In genomic region chr20:62277253-62277652, GRCh38 we compare ENCODE assay signal across 26 cellular contexts. TPM values are rescaled to one million over a fixed set of nuclear protein-coding genes. Genes with fewer than 3 reads are reported as not detected.
DNase-seq lines count a peak whose midpoint lies in the region; ATAC-seq and TF ChIP-seq lines count a peak whose summit lies in the region.
"Had no signal": no experiment of that assay in that cellular context is flagged by ENCODE, and none has a peak within 500 bp of the region (broad histone marks: within the 10 kb centered on the region; RNA-seq: fewer than 3 reads in every experiment).

No MANE protein-coding gene starts in this region.

- no peak for TF ChIP-seq POLR2A in gastrocnemius medialis (IDR thresholded peaks at IDR 0.05)

- TF ChIP-seq CTCF in HEK293 (tag by site-specific recombination; IDR thresholded peaks at IDR 0.05) (no peak), left ventricle myocardium inferior (IDR thresholded peaks at IDR 0.05; ENCODE audit: borderline replicate concordance) (no peak), gastrocnemius medialis (IDR thresholded peaks at IDR 0.05 in 4 of 5, conservative IDR thresholded peaks at IDR 0.05 in 1 of 5) (no peak)

- peak overlapping the region; percentile 27 for H3K4me2 ChIP-seq in BLaER1
- H3K4me2 ChIP-seq: A549, SK-N-SH had no signal

- H3K36me3 ChIP-seq in BLaER1 (peaks cover 74% of the 10 kb centered on the region), HEK293 (ENCODE audit: control insufficient read depth in 2 of 2, insufficient read depth in 1 of 2, low read length in 2 of 2) (peaks cover 6 to 91% of the 10 kb centered on the region in 2 experiments; a peak in 2 of 3 replicates), left ventricle myocardium inferior (peaks cover 66% of the 10 kb centered on the region), gastrocnemius medialis (peaks cover 0 to 47% of the 10 kb centered on the region in 2 donors)

- DNase-seq in left ventricle myocardium inferior: no peak
- DNase-seq in gastrocnemius medialis: peak in 1 of 2 donors; percentile 69
- DNase-seq in KG1 (lab: John Stamatoyannopoulos, UW): no peak
- DNase-seq in dedifferentiated amniotic fluid mesenchymal stem cell (ENCODE audit: extremely low spot score): no peak
- no peak for DNase-seq in activated CD4-positive, alpha-beta T cell treated with anti-CD3 and anti-CD28 coated beads, Interleukin-2, amount 50 U/mL, for 1 hour
- DNase-seq: AML-193; CD4-positive, alpha-beta memory T cell; COR-L47; DMS53; HCEC 1CT; Karpas-422; NCI-H1092; NCI-H1417 treated with DMSO at 0.1 percent for 48 hours; NCI-H1694 treated with DMSO at 0.1 percent for 48 hours; NCI-H2081; NCI-H2171; NCI-H226; NCI-H510A treated with DMSO at 0.1 percent for 48 hours; SK-N-SH had no signal

- H3K27me3 ChIP-seq in BLaER1: no peaks in the 10 kb centered on the region
- H3K27me3 ChIP-seq in left ventricle myocardium inferior (ENCODE audit: low read depth): no peaks in the 10 kb centered on the region
- H3K27me3 ChIP-seq in gastrocnemius medialis: no peaks in the 10 kb centered on the region

- H3K27ac ChIP-seq in BLaER1 (no peak overlapping the region), HEK293 (ENCODE audit: extremely low read depth, low read depth, low read length) (no peak overlapping the region), left ventricle myocardium inferior (replicated peaks) (peak overlapping the region; percentile 65), gastrocnemius medialis (peak overlapping the region; percentile 77 to 95 (median 90))
- H3K27ac ChIP-seq: A549, HL-60 had no signal

- peak in 1 of 2 donors; percentile 22 for ATAC-seq in gastrocnemius medialis
- ATAC-seq: A549, Panc1 had no signal

- H4K20me1 ChIP-seq in BLaER1: peaks cover 43% of the 10 kb centered on the region

- H3K4me1 ChIP-seq in BLaER1: peaks cover 42% of the 10 kb centered on the region
- H3K4me1 ChIP-seq in HEK293 (ENCODE audit: control insufficient read depth, insufficient read depth, low read length): no peaks in the 10 kb centered on the region
- peaks cover 24% of the 10 kb centered on the region for H3K4me1 ChIP-seq in left ventricle myocardium inferior
- H3K4me1 ChIP-seq in gastrocnemius medialis: peaks cover 18 to 32% of the 10 kb centered on the region in 2 donors
- H3K4me1 ChIP-seq: A549 had no signal

- no peak overlapping the region for H3K9ac ChIP-seq in BLaER1
- H3K9ac ChIP-seq: SK-N-SH had no signal

- intact Hi-C loops in left ventricle myocardium inferior (cut with micrococcal nuclease) (no loop called here), gastrocnemius medialis (cut with DNase I; ENCODE audit: low total_unique reads) (no loop called here)

- in situ Hi-C loops in gastrocnemius medialis (cut with MboI; ENCODE audit: low sequenced_read_pairs in 4 of 4): loop anchor here in 1 of 4 donors (25.0 kb wide), 1 partner anchor 110 kb away; the partner anchor contains the start of gene RPS21

- H3K4me3 ChIP-seq in BLaER1 (no peak overlapping the region), HEK293 (ENCODE audit: low read depth, low read length) (no peak overlapping the region), left ventricle myocardium inferior (no peak overlapping the region), gastrocnemius medialis (no peak overlapping the region)
- H3K4me3 ChIP-seq: A549 had no signal

- CTCF ChIA-PET in HEK293 (lab: Yijun Ruan, JAX): interaction anchor here (0.7 kb wide), 1 partner anchor 77 kb away, joined by 3 read pairs; no protein-coding TSS in a partner anchor

- POLR2A ChIA-PET in HEK293 (lab: Yijun Ruan, JAX): no interaction called here

- no peaks in the 10 kb centered on the region for H3K9me3 ChIP-seq in BLaER1
- H3K9me3 ChIP-seq in HEK293 (ENCODE audit: control insufficient read depth, insufficient read depth, low read depth, low read length): no peaks in the 10 kb centered on the region
- no peaks in the 10 kb centered on the region for H3K9me3 ChIP-seq in left ventricle myocardium inferior (replicated peaks)
- H3K9me3 ChIP-seq in gastrocnemius medialis: no peaks in the 10 kb centered on the region
- H3K9me3 ChIP-seq: A549, SK-N-SH had no signal

TF ChIP-seq in HEK293, 187 proteins besides CTCF, POLR2A, EP300 and RAD21:
- TF ChIP-seq ZBTB10 (tag by site-specific recombination; IDR thresholded peaks at IDR 0.05) (no peak), ZNF600 (tag by site-specific recombination; IDR thresholded peaks at IDR 0.05) (0 out of 2 replicates have a peak, but pooled peaks have one; percentile 35)

RNA-seq across cellular contexts. Expression of gene ADRM1, which starts 25.5 kb away (rescaled TPM):
- 70.5 TPM for total RNA-seq in left ventricle myocardium inferior
- 100 to 1,000 TPM; 389 to 644 (median 611) TPM for total RNA-seq in gastrocnemius medialis

RNA-seq across cellular contexts. Expression of gene OSBPL2, which starts 38.9 kb away (rescaled TPM):
- total RNA-seq in left ventricle myocardium inferior (55.3 TPM), gastrocnemius medialis (10 to 100 TPM; 15.8 to 26.4 (median 19.6) TPM)

RNA-seq across cellular contexts. Expression of gene HRH3, which starts 57.2 kb away (rescaled TPM):
- total RNA-seq in left ventricle myocardium inferior: not detected
- not detected for total RNA-seq in gastrocnemius medialis
- total RNA-seq: CD4-positive, alpha-beta memory T cell; Daoy; OCI-LY7 had no signal

Comparison
In these comparisons a context has a peak if more than half of its experiments do, and no peak if none do; other contexts are left out.
1. H3K27ac ChIP-seq: peak in left ventricle myocardium inferior (single experiment) and gastrocnemius medialis (4 of 4); none in BLaER1 (single experiment) and HEK293 (single experiment).